ENCODE assay signal across 8 cellular contexts in the genomic region with DNA sequence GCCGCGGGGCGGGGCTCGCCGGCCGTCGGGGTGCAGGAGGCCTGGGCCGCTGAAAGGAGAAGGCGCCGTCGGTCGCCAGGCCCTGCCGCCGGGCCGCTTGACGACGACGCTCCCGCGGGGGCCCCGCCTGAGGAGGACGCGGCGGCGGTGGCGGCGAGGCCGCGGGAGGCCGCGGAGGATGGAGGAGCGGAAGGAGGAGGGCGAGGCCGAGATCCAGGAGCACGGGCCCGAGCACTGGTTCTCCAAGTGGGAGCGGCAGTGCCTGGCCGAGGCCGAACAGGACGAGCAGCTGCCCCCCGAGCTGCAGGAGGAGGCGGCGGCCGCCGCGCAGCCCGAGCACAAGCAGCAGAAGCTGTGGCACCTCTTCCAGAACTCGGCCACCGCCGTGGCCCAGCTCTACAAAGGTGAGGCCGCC. TPM values are rescaled to one million over a fixed set of nuclear protein-coding genes. Genes with fewer than 3 reads are reported as not detected.
DNase-seq lines count a peak whose midpoint lies in the region; ATAC-seq and TF ChIP-seq lines count a peak whose summit lies in the region.

No MANE protein-coding gene starts in this region.

- H3K36me3 ChIP-seq in GM23248 (ENCODE audit: low read depth): peaks cover 15% of the 10 kb centered on the region; the same call in 1 of the 2 replicates
- peaks cover 44% of the 10 kb centered on the region for H3K36me3 ChIP-seq in MG63

- no peak overlapping the region for H2AFZ ChIP-seq in GM23248

- H3K4me1 ChIP-seq in GM23248 (ENCODE audit: insufficient read depth): peaks cover 26% of the 10 kb centered on the region

- ATAC-seq in Right ventricle myocardium inferior: peak; percentile 1

- no peaks in the 10 kb centered on the region for H3K27me3 ChIP-seq in GM23248 (replicated peaks; ENCODE audit: insufficient read depth)
- no peaks in the 10 kb centered on the region for H3K27me3 ChIP-seq in MG63

- in situ Hi-C loops in GM23248 (cut with MboI): no loop called here

- WGBS in GM23248 (ENCODE audit: low coverage in 1 of 2, low lambda C conversion rate in 2 of 2, missing lambda C conversion rate in 2 of 2), 2 experiments: 0% methylated on average over 16 to 29 of the region's 51 CpGs

- peak overlapping the region; percentile 97 for H3K9ac ChIP-seq in GM23248

- peaks cover 53% of the 10 kb centered on the region for H3K79me2 ChIP-seq in GM23248 (ENCODE audit: insufficient read depth)

- peaks cover 32% of the 10 kb centered on the region for H4K20me1 ChIP-seq in GM23248 (ENCODE audit: insufficient read depth)

- no peak for DNase-seq in GM12864 (ENCODE audit: low read depth)
- DNase-seq in GM23248: peak; percentile 77
- DNase-seq in MG63: peak; percentile 52
- peak; percentile 45 for DNase-seq in activated gamma-delta T cell (lab: John Stamatoyannopoulos, UW)
- DNase-seq in Right ventricle myocardium inferior (ENCODE audit: missing footprints): no peak
- DNase-seq in posterior cingulate gyrus: peak in 6 of 10 donors; percentile 12 to 81 (median 30)
- DNase-seq in NCI-H526 treated with DMSO at 0.1 percent for 48 hours (lab: John Stamatoyannopoulos, UW): no peak
- DNase-seq in NCI-H1436 (lab: John Stamatoyannopoulos, UW): no peak

- peak overlapping the region; percentile 59 for H3K4me3 ChIP-seq in GM12864 (ENCODE audit: low read depth, low read length)
- H3K4me3 ChIP-seq in GM23248: peak overlapping the region; percentile 87
- peak overlapping the region; percentile 84 for H3K4me3 ChIP-seq in MG63

- no peaks in the 10 kb centered on the region for H3K9me2 ChIP-seq in GM23248 (ENCODE audit: insufficient read depth)

- TF ChIP-seq CTCF in GM12864 (IDR thresholded peaks at IDR 0.05; ENCODE audit: low read depth, low read length, missing control alignments): no peak

- intact Hi-C loops in Right ventricle myocardium inferior (cut with DNase I) (loop anchor here (5.0 kb wide), 2 partner anchors 45 to 130 kb away; a partner anchor contains a TSS), posterior cingulate gyrus (cut with DNase I) (loop anchor here (1.0 to 2.0 kb wide), 2 partner anchors 129 to 224 kb away; a partner anchor contains a TSS)

- H3K9me3 ChIP-seq in GM23248 (ENCODE audit: low read depth): no peaks in the 10 kb centered on the region
- no peaks in the 10 kb centered on the region for H3K9me3 ChIP-seq in MG63

- peaks cover 30% of the 10 kb centered on the region for H3F3A ChIP-seq in GM23248 (ENCODE audit: insufficient read depth)

- H3K4me2 ChIP-seq in GM23248 (ENCODE audit: unreplicated experiment): peak overlapping the region; percentile 93

- H3K27ac ChIP-seq in GM23248: peak overlapping the region; percentile 87

RNA-seq across cellular contexts. Expression of a gene that starts 0.4 kb away (rescaled TPM):
- 79.2 and 85.5 TPM in 2 replicates for total RNA-seq in GM23248 (2014; rRNA removed; shearing (Covaris generic))
- 11.7 and 12.0 TPM in 2 replicates for polyA plus RNA-seq in GM23248 (2016; fragmentation: Nextera tagmentation; extraction: Ambion mirVana)
- total RNA-seq in MG63 (2014; rRNA removed; shearing (Covaris generic); ENCODE audit: low replicate concordance): 41.4 and 44.3 TPM in 2 replicates
- 52.5 TPM for total RNA-seq in Right ventricle myocardium inferior

Comparison
In these comparisons a context has a peak if more than half of its experiments do, and no peak if none do; other contexts are left out.
1. DNase-seq: peak in GM23248 (single experiment), MG63 (single experiment), activated gamma-delta T cell (single experiment) and posterior cingulate gyrus (6 of 10); none in GM12864 (single experiment), Right ventricle myocardium inferior (single experiment), NCI-H526 treated with DMSO at 0.1 percent for 48 hours (single experiment) and NCI-H1436 (single experiment).
2. Peak in every context shown above with its lines, with median percentiles within 50 percentile points of each other: H3K4me3 ChIP-seq.